Comparison of ENCODE assay signal across 20 cellular contexts in genomic region chr21:35017256-35017655, GRCh38.
"Had no signal": no experiment of that assay in that cellular context is flagged by ENCODE, and none has a peak within 500 bp of the region (broad histone marks: within the 10 kb centered on the region; RNA-seq: fewer than 3 reads in every experiment).

No MANE protein-coding gene starts in this region.

- H3K27ac ChIP-seq: breast epithelium, dorsolateral prefrontal cortex, suprapubic skin, upper lobe of left lung had no signal

- H3K9me3 ChIP-seq: breast epithelium, suprapubic skin, upper lobe of left lung had no signal

- H3K4me3 Mint-ChIP-seq: activated naive CD8-positive, alpha-beta T cell treated with anti-CD3 and anti-CD28 coated beads, Interleukin-2, amount 10 ng/mL, durations not matched to agents 7 days and 5 days; immature natural killer cell had no signal

- H3K4me1 ChIP-seq: breast epithelium, suprapubic skin had no signal

- H3K9me3 Mint-ChIP-seq: activated naive CD8-positive, alpha-beta T cell treated with anti-CD3 and anti-CD28 coated beads, Interleukin-2, amount 10 ng/mL, durations not matched to agents 7 days and 5 days; immature natural killer cell had no signal

- H3K4me3 ChIP-seq: breast epithelium, dorsolateral prefrontal cortex, lung, suprapubic skin, upper lobe of left lung had no signal

- ATAC-seq: left colon, right cardiac atrium had no signal

- DNase-seq: activated CD4-positive, alpha-beta T cell treated with anti-CD3 and anti-CD28 coated beads for 1 hour; activated gamma-delta T cell; activated naive CD8-positive, alpha-beta T cell treated with anti-CD3 and anti-CD28 coated beads, Interleukin-2, amount 10 ng/mL, durations not matched to agents 7 days and 5 days; activated T-cell treated with anti-CD3 and anti-CD28 coated beads for 4 hours; aorta; dorsolateral prefrontal cortex; glutamatergic neuron; immature natural killer cell; left colon; midbrain; occipital lobe; right cardiac atrium; small intestine; stimulated activated naive CD4-positive, alpha-beta T cell; T1000; upper lobe of left lung had no signal

- H3K36me3 Mint-ChIP-seq: activated naive CD8-positive, alpha-beta T cell treated with anti-CD3 and anti-CD28 coated beads, Interleukin-2, amount 10 ng/mL, durations not matched to agents 7 days and 5 days had no signal

- H3K36me3 ChIP-seq: breast epithelium, suprapubic skin, upper lobe of left lung had no signal

- H3K27me3 ChIP-seq: breast epithelium, suprapubic skin, upper lobe of left lung had no signal

- H3K27ac Mint-ChIP-seq: activated naive CD8-positive, alpha-beta T cell treated with anti-CD3 and anti-CD28 coated beads, Interleukin-2, amount 10 ng/mL, durations not matched to agents 7 days and 5 days; progenitor cell of endocrine pancreas had no signal
